Comparison of ENCODE assay signal across 8 cellular contexts in the genomic region with DNA sequence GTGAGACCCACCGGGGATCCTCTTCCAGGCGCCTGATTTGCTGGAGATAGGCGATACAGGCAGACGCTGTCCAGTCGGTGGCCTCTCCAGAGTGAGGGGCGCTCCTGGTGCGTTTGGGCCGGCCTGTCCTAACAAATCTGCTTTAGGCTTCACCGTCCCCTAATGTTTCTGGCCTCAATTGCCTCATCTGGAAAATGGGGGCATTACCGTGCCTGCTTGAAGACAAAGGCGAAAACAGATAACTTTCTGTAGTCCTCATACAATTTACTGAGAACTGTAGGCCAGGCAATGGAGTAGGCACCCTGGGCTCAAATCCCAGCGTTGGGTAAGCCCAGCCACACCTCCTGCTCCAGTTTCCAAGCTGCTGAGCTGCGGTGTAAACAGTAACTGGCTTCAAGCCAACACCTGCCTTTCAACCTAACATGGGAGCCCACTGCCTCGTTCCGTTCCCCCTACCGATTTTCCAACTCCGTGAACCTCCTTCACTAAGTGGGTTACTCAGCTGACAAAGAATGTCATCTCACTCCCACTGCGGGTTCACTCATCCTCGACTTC. TPM values are rescaled to one million over a fixed set of nuclear protein-coding genes. Genes with fewer than 3 reads are reported as not detected.
DNase-seq lines count a peak whose midpoint lies in the region; ATAC-seq and TF ChIP-seq lines count a peak whose summit lies in the region.

No MANE protein-coding gene starts in this region.

- intact Hi-C loops in CD4-positive, alpha-beta memory T cell (cut with micrococcal nuclease) = loop anchor here (2.0 to 10.0 kb wide), 5 partner anchors 54 to 352 kb away; partner anchors contain the start of gene WASHC2C
- intact Hi-C loops in breast epithelium (cut with DNase I; ENCODE audit: low total_unique reads) (no loop called here), uterus (cut with DNase I; ENCODE audit: low total_unique reads) (no loop called here)

- TF ChIP-seq CTCF in breast epithelium (IDR thresholded peaks at IDR 0.05) = no peak
- no peak for TF ChIP-seq CTCF in uterus (IDR thresholded peaks at IDR 0.05)

- peak overlapping the region; percentile 75 for H3K4me2 ChIP-seq in mesenchymal stem cell (ENCODE audit: low read length, poor library complexity, severe bottlenecking)

- peaks cover 0 to 1% (median 0%) of the 10 kb centered on the region in 8 donors for H3K9me3 Mint-ChIP-seq in CD4-positive, alpha-beta memory T cell

- H3K27me3 ChIP-seq in CD4-positive, alpha-beta memory T cell (ENCODE audit: insufficient read depth, low read length) = no peaks in the 10 kb centered on the region
- H3K27me3 ChIP-seq in breast epithelium = no peaks in the 10 kb centered on the region
- H3K27me3 ChIP-seq in mesenchymal stem cell (ENCODE audit: control insufficient read depth in 1 of 2, insufficient read depth in 1 of 2, low read length in 2 of 2) = no peaks in the 10 kb centered on the region
- no peaks in the 10 kb centered on the region for H3K27me3 ChIP-seq in uterus

- H3K36me3 ChIP-seq in CD4-positive, alpha-beta memory T cell (ENCODE audit: insufficient read depth, low read length) = no peaks in the 10 kb centered on the region
- no peaks in the 10 kb centered on the region for H3K36me3 ChIP-seq in KOPT-K1 (ENCODE audit: insufficient read depth, low read length)
- no peaks in the 10 kb centered on the region for H3K36me3 ChIP-seq in breast epithelium
- no peaks in the 10 kb centered on the region for H3K36me3 ChIP-seq in mesenchymal stem cell (ENCODE audit: control insufficient read depth in 1 of 2, insufficient read depth in 2 of 2, low read depth in 1 of 2, low read length in 2 of 2)
- H3K36me3 ChIP-seq in uterus = no peaks in the 10 kb centered on the region

- no peak overlapping the region for H3K23ac ChIP-seq in mesenchymal stem cell (ENCODE audit: low read length in 2 of 2)

- peaks cover 12% of the 10 kb centered on the region for H3K4me1 ChIP-seq in CD4-positive, alpha-beta memory T cell (ENCODE audit: insufficient read depth, low read length)
- H3K4me1 ChIP-seq in breast epithelium (no peaks in the 10 kb centered on the region), mesenchymal stem cell (ENCODE audit: control insufficient read depth, insufficient read depth, low read depth, low read length) (peaks cover 7% of the 10 kb centered on the region), uterus (no peaks in the 10 kb centered on the region)

- H3K27ac ChIP-seq in CD4-positive, alpha-beta memory T cell (ENCODE audit: low read depth, low read length) = peak overlapping the region; percentile 68
- H3K27ac ChIP-seq in KOPT-K1 (ENCODE audit: low read depth, low read length, poor library complexity, severe bottlenecking) (peak overlapping the region; percentile 65), breast epithelium (peak overlapping the region; percentile 90 to 98), mesenchymal stem cell (ENCODE audit: low read length, poor library complexity, severe bottlenecking) (peak overlapping the region; percentile 72), uterus (peak overlapping the region; percentile 80 to 85)

- no peak overlapping the region for H2BK15ac ChIP-seq in mesenchymal stem cell (ENCODE audit: low read depth, poor library complexity, severe bottlenecking)

- peak overlapping the region; percentile 16 to 97 for H3K4ac ChIP-seq in mesenchymal stem cell (ENCODE audit: low read depth in 1 of 2, low read length in 2 of 2)

- H3K4me3 Mint-ChIP-seq in CD4-positive, alpha-beta memory T cell = peak overlapping the region; percentile 83 to 91 (median 87)

- peaks cover 31 to 46% (median 40%) of the 10 kb centered on the region in 4 donors for H3K4me1 Mint-ChIP-seq in CD4-positive, alpha-beta memory T cell

- CTCF ChIA-PET in CD4-positive, alpha-beta memory T cell (lab: Charles Lee; ENCODE audit: partially characterized antibody) = interaction anchor here (0.9 to 1.5 kb wide), 2 partner anchors 208 to 423 kb away, joined by 3 to 5 read pairs; no protein-coding TSS in a partner anchor

- peak overlapping the region; percentile 66 for H4K8ac ChIP-seq in mesenchymal stem cell (ENCODE audit: low read length)

- POLR2A ChIA-PET in CD4-positive, alpha-beta memory T cell (lab: Charles Lee; ENCODE audit: partially characterized antibody) = interaction anchor here (0.9 to 1.8 kb wide), 6 partner anchors 54 to 438 kb away, joined by 3 to 6 read pairs (median 4); partner anchors contain the start of gene WASHC2C

- H2BK12ac ChIP-seq in mesenchymal stem cell (ENCODE audit: low read length in 2 of 2) = peak overlapping the region in 1 of 2 experiments; percentile 42

- peak overlapping the region; percentile 80 to 96 for H3K18ac ChIP-seq in mesenchymal stem cell (ENCODE audit: low read depth in 1 of 2, low read length in 2 of 2)

- peak overlapping the region; percentile 99 for H2AFZ ChIP-seq in mesenchymal stem cell (ENCODE audit: low read depth, low read length)

- peak overlapping the region in 1 of 2 donors; percentile 67 for H3K4me3 ChIP-seq in CD4-positive, alpha-beta memory T cell (ENCODE audit: low read length in 2 of 2)
- H3K4me3 ChIP-seq in breast epithelium (peak overlapping the region; percentile 62 to 90 (median 76)), mesenchymal stem cell (ENCODE audit: insufficient read depth in 1 of 2, low read depth in 1 of 2, low read length in 2 of 2) (peak overlapping the region; percentile 47 to 92), uterus (peak overlapping the region; percentile 56 to 96)

- peak overlapping the region in 1 of 2 experiments; percentile 87 for H3K14ac ChIP-seq in mesenchymal stem cell (ENCODE audit: low read length in 2 of 2)

- no peak for ATAC-seq in HG02938 (IDR thresholded peaks at IDR 0.05; ENCODE audit: unreplicated experiment)

- peaks cover 2% of the 10 kb centered on the region for H3K79me1 ChIP-seq in mesenchymal stem cell (replicated peaks; ENCODE audit: low read length, poor library complexity, severe bottlenecking)

- H2BK120ac ChIP-seq in mesenchymal stem cell (ENCODE audit: low read depth, low read length) = no peak overlapping the region

- DNase-seq in CD4-positive, alpha-beta memory T cell = peak in 1 of 5 donors; percentile 5
- DNase-seq in breast epithelium (ENCODE audit: low spot score in 2 of 2) (peak in 1 of 2 donors; percentile 31), mesenchymal stem cell (no peak), uterus (peak in 1 of 2 donors; percentile 27), SHP77 (lab: John Stamatoyannopoulos, UW) (no peak)
- DNase-seq in stimulated activated CD4-positive, alpha-beta T cell treated with anti-CD3 and anti-CD28 coated beads, Interleukin-1b, Interleukin-23, amount 100 ng/mL, for 48 hours = no peak

- no peaks in the 10 kb centered on the region for H3K27me3 Mint-ChIP-seq in CD4-positive, alpha-beta memory T cell

- peak overlapping the region; percentile 82 to 94 (median 91) for H3K27ac Mint-ChIP-seq in CD4-positive, alpha-beta memory T cell

- peak overlapping the region; percentile 57 for H4K91ac ChIP-seq in mesenchymal stem cell (ENCODE audit: low read length)

- H3K9me3 ChIP-seq in CD4-positive, alpha-beta memory T cell (ENCODE audit: control insufficient read depth in 1 of 2, low read length in 2 of 2) = no peaks in the 10 kb centered on the region
- H3K9me3 ChIP-seq in KOPT-K1 (ENCODE audit: insufficient read depth, low read length, poor library complexity, severe bottlenecking) (no peaks in the 10 kb centered on the region), breast epithelium (no peaks in the 10 kb centered on the region), mesenchymal stem cell (ENCODE audit: control insufficient read depth, low read length) (no peaks in the 10 kb centered on the region), uterus (no peaks in the 10 kb centered on the region)

- TF ChIP-seq POLR2A in breast epithelium (IDR thresholded peaks at IDR 0.05) = no peak
- TF ChIP-seq POLR2A in uterus (IDR thresholded peaks at IDR 0.05) = no peak

- H2BK5ac ChIP-seq in mesenchymal stem cell (ENCODE audit: low read depth, low read length, poor library complexity, severe bottlenecking) = no peak overlapping the region

- 40% methylated on average over 19 of the region's 19 CpGs for WGBS in mesenchymal stem cell

- peaks cover 0 to 6% of the 10 kb centered on the region in 2 donors for H3K36me3 Mint-ChIP-seq in CD4-positive, alpha-beta memory T cell

- peak overlapping the region; percentile 96 for H3K9ac ChIP-seq in mesenchymal stem cell (ENCODE audit: low read length)

- no peak overlapping the region for H2AK5ac ChIP-seq in mesenchymal stem cell (ENCODE audit: low read length, severe bottlenecking)

RNA-seq across cellular contexts. Expression of gene ZFAND4, which starts 0.6 kb away (rescaled TPM):
- 10 to 100 TPM; 25.1 to 28.1 TPM for total RNA-seq in CD4-positive, alpha-beta memory T cell
- 10 to 100 TPM; 17.9 to 24.2 TPM for polyA plus RNA-seq in CD4-positive, alpha-beta memory T cell
- 10 to 100 TPM; 15.2 to 42.1 (median 29.8) TPM for total RNA-seq in breast epithelium
- 2.6 TPM for polyA plus RNA-seq in mesenchymal stem cell (2013, experiment 1 of 2)
- 2.4 TPM for polyA plus RNA-seq in mesenchymal stem cell (2013, experiment 2 of 2)
- total RNA-seq in uterus = 10 to 100 TPM in 3 of 4 donors, 1 to 10 TPM in 1; 6.1 to 22.5 (median 17.9) TPM

RNA-seq across cellular contexts. Expression of gene WASHC2C, which starts 53.9 kb away (rescaled TPM):
- total RNA-seq in CD4-positive, alpha-beta memory T cell = 10 to 100 TPM; 72.4 to 77.2 TPM
- 10 to 100 TPM in 1 of 2 donors, 1 to 10 TPM in 1; 4.2 to 32.9 TPM for polyA plus RNA-seq in CD4-positive, alpha-beta memory T cell
- 10 to 100 TPM; 41.0 to 51.8 (median 49.4) TPM for total RNA-seq in breast epithelium
- polyA plus RNA-seq in mesenchymal stem cell (2013, experiment 1 of 2) = 41.5 TPM
- polyA plus RNA-seq in mesenchymal stem cell (2013, experiment 2 of 2) = 39.8 TPM
- 10 to 100 TPM; 25.0 to 70.4 (median 34.3) TPM for total RNA-seq in uterus
